ENCODE assay signal across 8 cellular contexts in genomic region chr10:121975295-121976086, GRCh38. TPM values are rescaled to one million over a fixed set of nuclear protein-coding genes. Genes with fewer than 3 reads are reported as not detected.
DNase-seq lines count a peak whose midpoint lies in the region; ATAC-seq and TF ChIP-seq lines count a peak whose summit lies in the region.

No MANE protein-coding gene starts in this region.

- DNase-seq in Right ventricle myocardium inferior (ENCODE audit: missing footprints) (no peak), cardiac septum (ENCODE audit: low spot score) (no peak), Peyer's patch (no peak), fibroblast of mammary gland (ENCODE audit: low read depth) (no peak), prostate gland (ENCODE audit: low spot score) (no peak), NCI-H226 (no peak), NAMALWA (ENCODE audit: low spot score) (no peak)

- peak; percentile 20 for ATAC-seq in Right ventricle myocardium inferior
- ATAC-seq in GM21825 (IDR thresholded peaks at IDR 0.05; ENCODE audit: unreplicated experiment) = no peak

- H3K4me3 ChIP-seq in Peyer's patch (peak overlapping the region; percentile 79 to 96 (median 88)), fibroblast of mammary gland (ENCODE audit: control insufficient read depth, low read depth, low read length) (peak overlapping the region; percentile 80), prostate gland (peak overlapping the region; percentile 78 to 94)

- H3K4me1 ChIP-seq in Peyer's patch (peaks cover 0 to 15% (median 6%) of the 10 kb centered on the region in 4 donors), prostate gland (replicated peaks) (no peaks in the 10 kb centered on the region)

- peak overlapping the region; percentile 92 to 98 (median 95) for H3K27ac ChIP-seq in Peyer's patch
- peak overlapping the region; percentile 99 for H3K27ac ChIP-seq in prostate gland

- no peak for TF ChIP-seq POLR2A in Peyer's patch (IDR thresholded peaks at IDR 0.05)
- TF ChIP-seq POLR2A in prostate gland (IDR thresholded peaks at IDR 0.05) = no peak

- TF ChIP-seq CTCF in Peyer's patch (IDR thresholded peaks at IDR 0.05) = peak in 2 of 6 experiments; percentile 50 to 70
- TF ChIP-seq CTCF in fibroblast of mammary gland (conservative IDR thresholded peaks at IDR 0.05; ENCODE audit: control insufficient read depth, insufficient read depth, low read depth, low read length) = no peak
- TF ChIP-seq CTCF in prostate gland (IDR thresholded peaks at IDR 0.05) = peak in 1 of 4 experiments; percentile 32

- H3K36me3 ChIP-seq in Peyer's patch (peaks cover 0 to 4% (median 0%) of the 10 kb centered on the region in 3 donors), prostate gland (no peaks in the 10 kb centered on the region)

- intact Hi-C loops in Right ventricle myocardium inferior (cut with DNase I) (loop anchor here (2.0 kb wide), 1 partner anchor 47 kb away; the partner anchor contains the start of gene ATE1), cardiac septum (cut with DNase I) (loop anchor here (2.0 kb wide), 1 partner anchor 137 kb away; no protein-coding TSS in a partner anchor), prostate gland (cut with DNase I) (loop anchor here (5.0 kb wide), 1 partner anchor 72 kb away; no protein-coding TSS in a partner anchor)

- no peaks in the 10 kb centered on the region for H3K27me3 ChIP-seq in Peyer's patch
- H3K27me3 ChIP-seq in prostate gland (replicated peaks; ENCODE audit: insufficient read depth) = no peaks in the 10 kb centered on the region

- no peaks in the 10 kb centered on the region for H3K9me3 ChIP-seq in Peyer's patch
- no peaks in the 10 kb centered on the region for H3K9me3 ChIP-seq in prostate gland

- WGBS in prostate gland = 30% methylated on average over 21 of the region's 21 CpGs

RNA-seq across cellular contexts. Expression of gene NSMCE4A, which starts 0.5 kb away (rescaled TPM):
- total RNA-seq in Right ventricle myocardium inferior (26.6 TPM), cardiac septum (29.0 TPM), Peyer's patch (100 to 1,000 TPM in 2 of 4 donors, 10 to 100 TPM in 2; 59.9 to 175 (median 114) TPM), prostate gland (100 to 1,000 TPM in 1 of 2 donors, 10 to 100 TPM in 1; 90.1 to 105 TPM)

RNA-seq across cellular contexts. Expression of gene TACC2, which starts 13.5 kb away (rescaled TPM):
- total RNA-seq in Right ventricle myocardium inferior (341 TPM), cardiac septum (282 TPM), Peyer's patch (100 to 1,000 TPM in 2 of 4 donors, 10 to 100 TPM in 2; 91.6 to 140 (median 109) TPM), prostate gland (100 to 1,000 TPM; 101 to 140 TPM)

RNA-seq across cellular contexts. Expression of gene ATE1, which starts 47.7 kb away (rescaled TPM):
- total RNA-seq in Right ventricle myocardium inferior (31.5 TPM), cardiac septum (38.1 TPM), Peyer's patch (10 to 100 TPM; 31.4 to 47.9 (median 38.3) TPM), prostate gland (10 to 100 TPM; 29.9 to 36.2 TPM)
